16 cellular contexts compared by ENCODE assay signal in genomic region chr1:74517599-74518051, GRCh38. TPM values are rescaled to one million over a fixed set of nuclear protein-coding genes. Genes with fewer than 3 reads are reported as not detected.
DNase-seq lines count a peak whose midpoint lies in the region; ATAC-seq and TF ChIP-seq lines count a peak whose summit lies in the region.
"Had no signal": no experiment of that assay in that cellular context is flagged by ENCODE, and none has a peak within 500 bp of the region (broad histone marks: within the 10 kb centered on the region; RNA-seq: fewer than 3 reads in every experiment).

No MANE protein-coding gene starts in this region.

- intact Hi-C loops in natural killer cell (cut with micrococcal nuclease): no loop called here

- H2AFZ ChIP-seq in OCI-LY3 (ENCODE audit: low read depth, low read length): no peak overlapping the region

- H3K27ac ChIP-seq in OCI-LY3 (ENCODE audit: low read length): peak overlapping the region; percentile 58
- H3K27ac ChIP-seq: gastroesophageal sphincter had no signal

- H3K4me1 ChIP-seq in OCI-LY3 (ENCODE audit: low read length): peaks cover 61% of the 10 kb centered on the region
- H3K4me1 ChIP-seq: gastroesophageal sphincter had no signal

- no peaks in the 10 kb centered on the region for H3K9me3 ChIP-seq in OCI-LY3 (ENCODE audit: insufficient read depth, low read length)
- H3K9me3 ChIP-seq: gastroesophageal sphincter had no signal

- no peak overlapping the region for H3K4me3 Mint-ChIP-seq in activated naive CD8-positive, alpha-beta T cell treated with anti-CD3 and anti-CD28 coated beads for 36 hours
- no peak overlapping the region for H3K4me3 Mint-ChIP-seq in natural killer cell
- H3K4me3 Mint-ChIP-seq: CD14-positive monocyte, neural crest cell had no signal

- no peaks in the 10 kb centered on the region for H3K4me1 Mint-ChIP-seq in activated naive CD8-positive, alpha-beta T cell treated with anti-CD3 and anti-CD28 coated beads for 36 hours
- H3K4me1 Mint-ChIP-seq in natural killer cell: no peaks in the 10 kb centered on the region
- H3K4me1 Mint-ChIP-seq: CD14-positive monocyte had no signal

- H3K27me3 ChIP-seq in OCI-LY3 (ENCODE audit: low read depth, low read length): peaks cover 14% of the 10 kb centered on the region
- H3K27me3 ChIP-seq: gastroesophageal sphincter had no signal

- H3K4me2 ChIP-seq in OCI-LY3 (ENCODE audit: low read length): peak overlapping the region; percentile 62

- H3K36me3 ChIP-seq in OCI-LY3 (replicated peaks; ENCODE audit: low read depth, low read length): no peaks in the 10 kb centered on the region
- H3K36me3 ChIP-seq: gastroesophageal sphincter had no signal

- peaks cover 5% of the 10 kb centered on the region for H3K27me3 Mint-ChIP-seq in activated naive CD8-positive, alpha-beta T cell treated with anti-CD3 and anti-CD28 coated beads for 36 hours
- H3K27me3 Mint-ChIP-seq in natural killer cell (ENCODE audit: low read depth in 2 of 2): no peaks in the 10 kb centered on the region

- no peak overlapping the region for H3K9ac ChIP-seq in OCI-LY3 (ENCODE audit: low read length)

- no peaks in the 10 kb centered on the region for H3K36me3 Mint-ChIP-seq in activated naive CD8-positive, alpha-beta T cell treated with anti-CD3 and anti-CD28 coated beads for 36 hours
- no peaks in the 10 kb centered on the region for H3K36me3 Mint-ChIP-seq in natural killer cell
- H3K36me3 Mint-ChIP-seq: CD14-positive monocyte had no signal

- H4K20me1 ChIP-seq in OCI-LY3 (ENCODE audit: insufficient read depth, low read length): no peaks in the 10 kb centered on the region

- H3K4me3 ChIP-seq in OCI-LY3 (ENCODE audit: low read length): peak overlapping the region; percentile 37; the same call in 1 of the 2 replicates
- H3K4me3 ChIP-seq: gastroesophageal sphincter had no signal

- H3K79me2 ChIP-seq in OCI-LY3 (ENCODE audit: low read length): no peaks in the 10 kb centered on the region

- ATAC-seq in GM18868 (IDR thresholded peaks at IDR 0.05; ENCODE audit: unreplicated experiment) (peak; percentile 78), GM21447 (IDR thresholded peaks at IDR 0.05; ENCODE audit: unreplicated experiment) (peak; percentile 85), HG03025 (IDR thresholded peaks at IDR 0.05; ENCODE audit: low FRiP score, unreplicated experiment) (peak; percentile 85), natural killer cell (no peak)
- ATAC-seq: gastroesophageal sphincter, left cardiac atrium, Panc1 had no signal

- no peaks in the 10 kb centered on the region for H3K9me3 Mint-ChIP-seq in activated naive CD8-positive, alpha-beta T cell treated with anti-CD3 and anti-CD28 coated beads for 36 hours
- peaks cover 0 to 4% of the 10 kb centered on the region in 2 donors for H3K9me3 Mint-ChIP-seq in natural killer cell
- H3K9me3 Mint-ChIP-seq: neural crest cell had no signal

- no peak for DNase-seq in activated naive CD8-positive, alpha-beta T cell treated with anti-CD3 and anti-CD28 coated beads for 36 hours
- no peak for DNase-seq in cerebellar nuclear complex (lab: John Stamatoyannopoulos, UW)
- DNase-seq in DMS79 treated with DMSO at 0.1 percent for 48 hours (lab: John Stamatoyannopoulos, UW): no peak
- DNase-seq in natural killer cell: no peak
- DNase-seq: activated T-cell treated with anti-CD3 and anti-CD28 coated beads for 4 hours; amygdala; effector memory CD4-positive, alpha-beta T cell; left cardiac atrium had no signal

- H3K27ac Mint-ChIP-seq in activated naive CD8-positive, alpha-beta T cell treated with anti-CD3 and anti-CD28 coated beads for 36 hours: no peak overlapping the region
- no peak overlapping the region for H3K27ac Mint-ChIP-seq in natural killer cell
- H3K27ac Mint-ChIP-seq: CD14-positive monocyte had no signal

- TF ChIP-seq CTCF in OCI-LY3 (IDR thresholded peaks at IDR 0.05; ENCODE audit: low read depth, low read length) (no peak; the same call in 1 of the 2 replicates), natural killer cell (IDR thresholded peaks at IDR 0.05) (no peak)

RNA-seq across cellular contexts. Expression of gene LRRC53, which starts 5.2 kb away (rescaled TPM):
- not detected for total RNA-seq in activated naive CD8-positive, alpha-beta T cell treated with anti-CD3 and anti-CD28 coated beads for 36 hours
- total RNA-seq in natural killer cell: not detected
- total RNA-seq: gastroesophageal sphincter, left cardiac atrium, neural crest cell had no signal

Comparison
In these comparisons a context has a peak if more than half of its experiments do, and no peak if none do; other contexts are left out.
1. ATAC-seq: peak in GM18868 (single experiment), GM21447 (single experiment) and HG03025 (single experiment); none in natural killer cell (0 of 3).